8 cellular contexts compared by ENCODE assay signal in genomic region chr4:73729534-73730165, GRCh38. TPM values are rescaled to one million over a fixed set of nuclear protein-coding genes. Genes with fewer than 3 reads are reported as not detected.
DNase-seq lines count a peak whose midpoint lies in the region; ATAC-seq, FAIRE-seq and TF ChIP-seq lines count a peak whose summit lies in the region.

No MANE protein-coding gene starts in this region.

- TF ChIP-seq EP300 in Ishikawa (IDR thresholded peaks at IDR 0.05; ENCODE audit: borderline replicate concordance) = no peak

- FAIRE-seq in RCC 7860 (lab: Jason Lieb, UNC) = peak; percentile 50

- peak; percentile 79 for DNase-seq in GM03348 (ENCODE audit: low spot score)
- DNase-seq in RCC 7860 (ENCODE audit: low spot score) = peak; percentile 57
- DNase-seq in dermis microvascular lymphatic vessel endothelial cell (ENCODE audit: low read depth in 2 of 2) = peak; percentile 56 to 82
- DNase-seq in lung microvascular endothelial cell (ENCODE audit: low read depth in 2 of 2) = peak; percentile 83 to 91
- DNase-seq in NCI-H2227 (lab: John Stamatoyannopoulos, UW; ENCODE audit: unreplicated experiment) = no peak

- peak; percentile 66 for TF ChIP-seq RAD21 in Ishikawa (IDR thresholded peaks at IDR 0.05; ENCODE audit: low read depth)

- ATAC-seq in GM21529 (IDR thresholded peaks at IDR 0.05; ENCODE audit: unreplicated experiment) = peak; percentile 61
- no peak for ATAC-seq in GM19023 (IDR thresholded peaks at IDR 0.05; ENCODE audit: unreplicated experiment)

TF ChIP-seq in Ishikawa, 13 proteins besides CTCF, POLR2A, EP300 and RAD21:
- TF ChIP-seq TEAD4 (IDR thresholded peaks at IDR 0.05) (no peak), EGR1 (IDR thresholded peaks at IDR 0.05) (no peak), NFIC (IDR thresholded peaks at IDR 0.05) (no peak), CREB1 (IDR thresholded peaks at IDR 0.05; ENCODE audit: low read depth) (no peak), YY1 (IDR thresholded peaks at IDR 0.05; ENCODE audit: low read depth) (no peak), CEBPB (IDR thresholded peaks at IDR 0.05) (no peak), USF1 (IDR thresholded peaks at IDR 0.05) (no peak), ZBTB7A (IDR thresholded peaks at IDR 0.05; ENCODE audit: low read depth) (no peak), MAX (IDR thresholded peaks at IDR 0.05) (no peak), FOXM1 (IDR thresholded peaks at IDR 0.05; ENCODE audit: borderline replicate concordance, low read depth) (no peak), TCF12 (IDR thresholded peaks at IDR 0.05; ENCODE audit: low read depth) (no peak), REST (IDR thresholded peaks at IDR 0.05; ENCODE audit: low read depth) (no peak), TAF1 (IDR thresholded peaks at IDR 0.05; ENCODE audit: low read depth) (no peak)
TF ChIP-seq in Ishikawa: peak in this region for 0.

RNA-seq across cellular contexts. Expression of gene CXCL8, which starts 10.7 kb away (rescaled TPM):
- 35.7 and 48.3 TPM in 2 replicates for total RNA-seq in dermis microvascular lymphatic vessel endothelial cell
- 43.4 and 90.9 TPM in 2 replicates for total RNA-seq in lung microvascular endothelial cell
